Comparison of ENCODE assay signal across 9 cellular contexts in the genomic region with DNA sequence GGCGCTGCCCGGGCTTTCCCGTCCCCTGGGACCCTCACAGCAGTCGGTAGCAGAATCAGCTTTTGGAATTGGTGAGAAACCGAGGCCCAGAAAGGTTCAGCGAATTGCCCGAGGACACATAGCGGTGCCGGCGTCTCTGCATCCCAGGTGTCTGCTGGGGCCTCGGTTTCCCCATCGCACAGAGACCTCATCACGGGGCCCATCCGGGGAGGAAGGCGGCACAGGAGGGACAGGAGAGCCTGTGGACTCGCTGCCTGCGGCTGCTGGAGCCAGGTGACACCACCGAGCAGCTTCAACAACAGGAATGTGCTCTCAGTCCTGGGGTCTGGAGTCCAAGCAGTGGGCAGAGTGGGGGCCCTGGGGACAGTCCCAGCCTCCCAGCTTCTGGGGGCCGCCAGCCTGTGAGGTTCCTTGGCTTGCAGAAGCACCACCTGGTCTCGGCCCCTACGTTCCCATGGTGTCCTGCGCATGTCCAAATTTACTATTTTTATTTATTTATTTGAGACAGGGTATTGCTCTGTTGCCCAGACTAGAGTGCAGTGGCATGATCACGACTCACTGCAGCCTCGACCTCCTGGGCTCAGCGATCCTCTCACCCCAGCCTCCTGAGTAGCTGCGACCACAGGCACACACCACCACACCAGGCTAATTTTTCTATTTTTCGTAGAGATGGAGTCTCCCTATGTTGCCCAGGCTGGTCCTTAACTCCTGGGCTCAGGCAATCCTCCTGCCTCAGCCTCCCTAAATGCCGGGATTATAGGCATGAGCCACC. TPM values are rescaled to one million over a fixed set of nuclear protein-coding genes. Genes with fewer than 3 reads are reported as not detected.
DNase-seq lines count a peak whose midpoint lies in the region; ATAC-seq and TF ChIP-seq lines count a peak whose summit lies in the region.
"Had no signal": no experiment of that assay in that cellular context is flagged by ENCODE, and none has a peak within 500 bp of the region (broad histone marks: within the 10 kb centered on the region; RNA-seq: fewer than 3 reads in every experiment).

No MANE protein-coding gene starts in this region.

- no peak for TF ChIP-seq CTCF in testis (IDR thresholded peaks at IDR 0.05)

- no peaks in the 10 kb centered on the region for H3K27me3 Mint-ChIP-seq in activated CD4-positive, alpha-beta T cell treated with anti-CD3 and anti-CD28 coated beads, Interleukin-2, amount 10 ng/mL, durations not matched to agents 24 days and 14 days
- H3K27me3 Mint-ChIP-seq in activated naive CD8-positive, alpha-beta T cell treated with anti-CD3 and anti-CD28 coated beads, Interleukin-2, amount 50 U/mL, for 24 hours: no peaks in the 10 kb centered on the region

- TF ChIP-seq POLR2A in testis (IDR thresholded peaks at IDR 0.05): no peak

- intact Hi-C loops in activated CD4-positive, alpha-beta T cell treated with anti-CD3 and anti-CD28 coated beads, Interleukin-2, amount 10 ng/mL, durations not matched to agents 24 days and 14 days (cut with micrococcal nuclease): loop anchor here (1.0 to 10.0 kb wide), 6 partner anchors 21 to 159 kb away; partner anchors contain the start of genes ADAP1, GET4 and GPR146
- intact Hi-C loops in testis (cut with DNase I; ENCODE audit: low total_unique reads): no loop called here

- H3K4me1 ChIP-seq in testis: peaks cover 28% of the 10 kb centered on the region

- WGBS in testis, 2 donors: 50 to 75% methylated on average over 11 to 28 of the region's 28 CpGs

- H3K27me3 ChIP-seq in layer of hippocampus (ENCODE audit: control insufficient read depth, insufficient read depth, low read length): no peaks in the 10 kb centered on the region
- no peaks in the 10 kb centered on the region for H3K27me3 ChIP-seq in testis

- no peaks in the 10 kb centered on the region for H3K9me3 ChIP-seq in testis

- H3K36me3 ChIP-seq in testis (ENCODE audit: low read depth, missing control alignments): no peaks in the 10 kb centered on the region

- peak overlapping the region; percentile 95 for H3K4me3 Mint-ChIP-seq in activated CD4-positive, alpha-beta T cell treated with anti-CD3 and anti-CD28 coated beads, Interleukin-2, amount 10 ng/mL, durations not matched to agents 24 days and 14 days
- H3K4me3 Mint-ChIP-seq in activated naive CD8-positive, alpha-beta T cell treated with anti-CD3 and anti-CD28 coated beads, Interleukin-2, amount 50 U/mL, for 24 hours: peak overlapping the region; percentile 94

- H3K36me3 Mint-ChIP-seq in activated CD4-positive, alpha-beta T cell treated with anti-CD3 and anti-CD28 coated beads, Interleukin-2, amount 10 ng/mL, durations not matched to agents 24 days and 14 days (ENCODE audit: low read depth): peaks cover 27% of the 10 kb centered on the region
- peaks cover 26% of the 10 kb centered on the region for H3K36me3 Mint-ChIP-seq in activated naive CD8-positive, alpha-beta T cell treated with anti-CD3 and anti-CD28 coated beads, Interleukin-2, amount 50 U/mL, for 24 hours (ENCODE audit: low read depth)

- no peaks in the 10 kb centered on the region for H3K9me3 Mint-ChIP-seq in activated CD4-positive, alpha-beta T cell treated with anti-CD3 and anti-CD28 coated beads, Interleukin-2, amount 10 ng/mL, durations not matched to agents 24 days and 14 days
- H3K9me3 Mint-ChIP-seq in activated naive CD8-positive, alpha-beta T cell treated with anti-CD3 and anti-CD28 coated beads, Interleukin-2, amount 50 U/mL, for 24 hours: no peaks in the 10 kb centered on the region

- H3K27ac ChIP-seq in layer of hippocampus (ENCODE audit: low read depth, low read length) (peak overlapping the region; percentile 84), testis (peak overlapping the region in 1 of 2 donors; percentile 89)

- peak overlapping the region; percentile 84 to 94 for H3K4me3 ChIP-seq in testis

- H3K4me1 Mint-ChIP-seq in activated CD4-positive, alpha-beta T cell treated with anti-CD3 and anti-CD28 coated beads, Interleukin-2, amount 10 ng/mL, durations not matched to agents 24 days and 14 days: peaks cover 12% of the 10 kb centered on the region
- peaks cover 31% of the 10 kb centered on the region for H3K4me1 Mint-ChIP-seq in activated naive CD8-positive, alpha-beta T cell treated with anti-CD3 and anti-CD28 coated beads, Interleukin-2, amount 50 U/mL, for 24 hours

- no peak for DNase-seq in activated CD4-positive, alpha-beta T cell treated with anti-CD3 and anti-CD28 coated beads, Interleukin-2, amount 10 ng/mL, durations not matched to agents 24 days and 14 days
- DNase-seq in activated CD4-positive, alpha-beta T cell treated with anti-CD3 and anti-CD28 coated beads for 4 hours: no peak
- DNase-seq in activated naive CD8-positive, alpha-beta T cell treated with anti-CD3 and anti-CD28 coated beads, Interleukin-2, amount 50 U/mL, for 24 hours: no peak
- DNase-seq in testis (no peak), glomerular visceral epithelial cell (ENCODE audit: extremely low spot score) (no peak)

- H3K27ac Mint-ChIP-seq in activated CD4-positive, alpha-beta T cell treated with anti-CD3 and anti-CD28 coated beads, Interleukin-2, amount 10 ng/mL, durations not matched to agents 24 days and 14 days: no peak overlapping the region
- peak overlapping the region; percentile 27 for H3K27ac Mint-ChIP-seq in activated naive CD8-positive, alpha-beta T cell treated with anti-CD3 and anti-CD28 coated beads, Interleukin-2, amount 50 U/mL, for 24 hours

- no peak for ATAC-seq in activated naive CD8-positive, alpha-beta T cell treated with anti-CD3 and anti-CD28 coated beads, Interleukin-2, amount 50 U/mL, for 24 hours
- ATAC-seq in HG03442 (IDR thresholded peaks at IDR 0.05; ENCODE audit: unreplicated experiment) (no peak), HG03097 (IDR thresholded peaks at IDR 0.05; ENCODE audit: low FRiP score, unreplicated experiment) (no peak)

RNA-seq across cellular contexts. Expression of gene COX19, which starts 0.5 kb away (rescaled TPM):
- total RNA-seq in activated CD4-positive, alpha-beta T cell treated with anti-CD3 and anti-CD28 coated beads, Interleukin-2, amount 10 ng/mL, durations not matched to agents 24 days and 14 days: 15.3 and 22.4 TPM in 2 replicates
- 10 to 100 TPM; 21.6 to 23.5 TPM for total RNA-seq in testis
- 8.8 TPM for polyA plus RNA-seq in testis (ENCODE audit: insufficient read depth, low read depth, low replicate concordance)

RNA-seq across cellular contexts. Expression of gene CYP2W1, which starts 7.1 kb away (rescaled TPM):
- total RNA-seq in activated CD4-positive, alpha-beta T cell treated with anti-CD3 and anti-CD28 coated beads, Interleukin-2, amount 10 ng/mL, durations not matched to agents 24 days and 14 days: not detected in 2 replicates
- 1 to 10 TPM in 1 of 2 donors, under 1 TPM in 1; 0.71 to 1.2 TPM for total RNA-seq in testis
- 0.61 TPM for polyA plus RNA-seq in testis (ENCODE audit: insufficient read depth, low read depth, low replicate concordance)
- total RNA-seq: myocyte had no signal

RNA-seq across cellular contexts. Expression of gene ADAP1, which starts 21.4 kb away (rescaled TPM):
- 65.9 and 70.2 TPM in 2 replicates for total RNA-seq in activated CD4-positive, alpha-beta T cell treated with anti-CD3 and anti-CD28 coated beads, Interleukin-2, amount 10 ng/mL, durations not matched to agents 24 days and 14 days
- 10 to 100 TPM in 1 of 2 donors, 1 to 10 TPM in 1; 6.1 to 10.9 TPM for total RNA-seq in testis
- 2.4 TPM for polyA plus RNA-seq in testis (ENCODE audit: insufficient read depth, low read depth, low replicate concordance)
